ENCODE assay signal across 8 cellular contexts in genomic region chr10:12195603-12196506, GRCh38. TPM values are rescaled to one million over a fixed set of nuclear protein-coding genes. Genes with fewer than 3 reads are reported as not detected.
DNase-seq lines count a peak whose midpoint lies in the region; ATAC-seq and TF ChIP-seq lines count a peak whose summit lies in the region.

Gene CDC123 (plus strand): TSS chr10:12196188. CDS start chr10:12196246, 58 bp downstream.
Gene NUDT5 (minus strand): TSS chr10:12195891. CDS start chr10:12186291, 9,600 bp downstream.

- H3K27ac ChIP-seq in temporal lobe (ENCODE audit: low read depth, low read length), result peak within 1 kb of the TSS; percentile 87

- H3K27ac Mint-ChIP-seq in activated naive CD4-positive, alpha-beta T cell treated with anti-CD3 and anti-CD28 coated beads, Interleukin-2, amount 50 U/mL, for 72 hours, result peak within 1 kb of the TSS; percentile 99 to 100

- DNase-seq in GM10266 (ENCODE audit: extremely low spot score), result peak; percentile 83
- peak; percentile 70 for DNase-seq in NCI-H1092 (lab: John Stamatoyannopoulos, UW)
- peak; percentile 85 for DNase-seq in SKM-1 (lab: John Stamatoyannopoulos, UW; ENCODE audit: unreplicated experiment)
- DNase-seq in activated naive CD4-positive, alpha-beta T cell treated with anti-CD3 and anti-CD28 coated beads, Interleukin-2, amount 50 U/mL, for 72 hours (ENCODE audit: low spot score in 2 of 2), result peak; percentile 85 to 89
- peak; percentile 83 for DNase-seq in glomerular visceral epithelial cell (ENCODE audit: extremely low spot score)
- peak; percentile 53 for DNase-seq in omental fat pad (ENCODE audit: low spot score)

- H3K36me3 Mint-ChIP-seq in activated naive CD4-positive, alpha-beta T cell treated with anti-CD3 and anti-CD28 coated beads, Interleukin-2, amount 50 U/mL, for 72 hours, result peaks cover 44 to 47% of the 10 kb centered on the region in 2 donors

- ATAC-seq in HG02610 (IDR thresholded peaks at IDR 0.05; ENCODE audit: unreplicated experiment) (peak; percentile 88), omental fat pad (ENCODE audit: low FRiP score) (peak; percentile 92)
- peak; percentile 96 to 97 for ATAC-seq in activated naive CD4-positive, alpha-beta T cell treated with anti-CD3 and anti-CD28 coated beads, Interleukin-2, amount 50 U/mL, for 72 hours

- no peak for TF ChIP-seq CTCF in GM10266 (IDR thresholded peaks at IDR 0.05; ENCODE audit: control insufficient read depth, insufficient read depth, low read depth, missing control alignments)
- TF ChIP-seq CTCF in omental fat pad (IDR thresholded peaks at IDR 0.05), result no peak

- no peaks in the 10 kb centered on the region for H3K9me3 Mint-ChIP-seq in activated naive CD4-positive, alpha-beta T cell treated with anti-CD3 and anti-CD28 coated beads, Interleukin-2, amount 50 U/mL, for 72 hours

RNA-seq across cellular contexts. Expression of gene CDC123, which starts in this region (rescaled TPM):
- 100 to 1,000 TPM; 116 to 127 TPM for total RNA-seq in activated naive CD4-positive, alpha-beta T cell treated with anti-CD3 and anti-CD28 coated beads, Interleukin-2, amount 50 U/mL, for 72 hours
- total RNA-seq in omental fat pad (100 to 1,000 TPM in 1 of 4 donors, 10 to 100 TPM in 3; 54.4 to 111 (median 64.2) TPM), temporal lobe (93.9 TPM)

RNA-seq across cellular contexts. Expression of gene NUDT5, which starts in this region (rescaled TPM):
- total RNA-seq in activated naive CD4-positive, alpha-beta T cell treated with anti-CD3 and anti-CD28 coated beads, Interleukin-2, amount 50 U/mL, for 72 hours, result 100 to 1,000 TPM; 102 to 126 TPM
- total RNA-seq in omental fat pad (10 to 100 TPM; 33.6 to 54.8 (median 45.2) TPM), temporal lobe (16.5 TPM)

Comparison
In these comparisons a context has a peak if more than half of its experiments do, and no peak if none do; other contexts are left out.
1. Peak in every context shown above with its lines: DNase-seq, ATAC-seq and H3K27ac ChIP-seq.